In genomic region chr12:122788387-122788786, GRCh38 we compare ENCODE assay signal across 24 cellular contexts. TPM values are rescaled to one million over a fixed set of nuclear protein-coding genes. Genes with fewer than 3 reads are reported as not detected.
A peak's percentile ranks its signal among the peaks of the same experiment; 100 is the strongest.
DNase-seq lines count a peak whose midpoint lies in the region; ATAC-seq and TF ChIP-seq lines count a peak whose summit lies in the region.
"Had no signal": no experiment of that assay in that cellular context is flagged by ENCODE, and none has a peak within 500 bp of the region (broad histone marks: within the 10 kb centered on the region; RNA-seq: fewer than 3 reads in every experiment).

No MANE protein-coding gene starts in this region.

- H3K79me2 ChIP-seq in fibroblast of lung (ENCODE audit: control insufficient read depth, insufficient read depth, low read length), result no peaks in the 10 kb centered on the region
- H3K79me2 ChIP-seq: hepatocyte had no signal

- H3K27me3 ChIP-seq in adipocyte (replicated peaks; ENCODE audit: control insufficient read depth, insufficient read depth, low read length), result no peaks in the 10 kb centered on the region
- H3K27me3 ChIP-seq in fibroblast of lung (ENCODE audit: control insufficient read depth, insufficient read depth, low read length), result no peaks in the 10 kb centered on the region
- H3K27me3 ChIP-seq in spleen (replicated peaks in 1 of 7), result no peaks in the 10 kb centered on the region
- H3K27me3 ChIP-seq: body of pancreas, hepatocyte, transverse colon had no signal

- TF ChIP-seq POLR2A in spleen (IDR thresholded peaks at IDR 0.05), result no peak

- H3K4me3 ChIP-seq in adipocyte (ENCODE audit: low read length) (no peak overlapping the region), fibroblast of lung (replicated peaks in 1 of 4; ENCODE audit: control extremely low read depth in 1 of 4, insufficient read depth in 1 of 4, low read depth in 3 of 4, low read length in 4 of 4) (no peak overlapping the region), spleen (no peak overlapping the region)
- H3K4me3 ChIP-seq: body of pancreas, HAP-1, hepatocyte, transverse colon had no signal

- intact Hi-C loops in spleen (cut with DNase I; ENCODE audit: low total_unique reads), result no loop called here

- no peaks in the 10 kb centered on the region for H3K36me3 Mint-ChIP-seq in HFFc6 (ENCODE audit: low read depth)
- H3K36me3 Mint-ChIP-seq: activated naive CD4-positive, alpha-beta T cell treated with anti-CD3 and anti-CD28 coated beads, Interleukin-2, amount 10 ng/mL, durations not matched to agents 7 days and 5 days; WTC11 had no signal

- TF ChIP-seq CTCF in HFFc6 (IDR thresholded peaks at IDR 0.05) (no peak), fibroblast of lung (conservative IDR thresholded peaks at IDR 0.05 in 1 of 2, IDR thresholded peaks at IDR 0.05 in 1 of 2; ENCODE audit: low read depth in 1 of 2, low read length in 2 of 2) (no peak), spleen (IDR thresholded peaks at IDR 0.05 in 8 of 11, conservative IDR thresholded peaks at IDR 0.05 in 3 of 11) (no peak)

- H3K27me3 Mint-ChIP-seq in HFFc6 (ENCODE audit: insufficient read depth), result peaks cover 1% of the 10 kb centered on the region; the same call in 1 of the 2 replicates
- H3K27me3 Mint-ChIP-seq: activated naive CD4-positive, alpha-beta T cell treated with anti-CD3 and anti-CD28 coated beads, Interleukin-2, amount 10 ng/mL, durations not matched to agents 7 days and 5 days; activated T-cell treated with anti-CD3 and anti-CD28 coated beads, Interleukin-2, amount 50 U/mL, for 24 hours had no signal

- no peak overlapping the region for H3K4me3 Mint-ChIP-seq in HFFc6
- H3K4me3 Mint-ChIP-seq: activated CD4-positive, alpha-beta memory T cell treated with anti-CD3 and anti-CD28 coated beads, Interleukin-2, amount 10 ng/mL, durations not matched to agents 7 days and 5 days; activated naive CD4-positive, alpha-beta T cell treated with anti-CD3 and anti-CD28 coated beads, Interleukin-2, amount 10 ng/mL, durations not matched to agents 7 days and 5 days; activated T-cell treated with anti-CD3 and anti-CD28 coated beads, Interleukin-2, amount 50 U/mL, for 24 hours; WTC11 had no signal

- H3K9ac ChIP-seq in adipocyte (ENCODE audit: low read length) (no peak overlapping the region), fibroblast of lung (ENCODE audit: insufficient read depth, low read length) (no peak overlapping the region)

- no peaks in the 10 kb centered on the region for H3K9me3 Mint-ChIP-seq in HFFc6
- H3K9me3 Mint-ChIP-seq: activated CD4-positive, alpha-beta memory T cell treated with anti-CD3 and anti-CD28 coated beads, Interleukin-2, amount 10 ng/mL, durations not matched to agents 7 days and 5 days; activated naive CD4-positive, alpha-beta T cell treated with anti-CD3 and anti-CD28 coated beads, Interleukin-2, amount 10 ng/mL, durations not matched to agents 7 days and 5 days; activated T-cell treated with anti-CD3 and anti-CD28 coated beads, Interleukin-2, amount 50 U/mL, for 24 hours; WTC11 had no signal

- peaks cover 28% of the 10 kb centered on the region for H3K4me1 Mint-ChIP-seq in HFFc6 (ENCODE audit: low read depth)
- H3K4me1 Mint-ChIP-seq: activated CD4-positive, alpha-beta memory T cell treated with anti-CD3 and anti-CD28 coated beads, Interleukin-2, amount 10 ng/mL, durations not matched to agents 7 days and 5 days; activated naive CD4-positive, alpha-beta T cell treated with anti-CD3 and anti-CD28 coated beads, Interleukin-2, amount 10 ng/mL, durations not matched to agents 7 days and 5 days had no signal

- no peak overlapping the region for H2AFZ ChIP-seq in fibroblast of lung (ENCODE audit: low read length)
- H2AFZ ChIP-seq: hepatocyte had no signal

- peak; percentile 32 for DNase-seq in HFFc6
- DNase-seq in adipocyte (ENCODE audit: low read depth), result peak; percentile 39
- peak; percentile 33 to 84 for DNase-seq in fibroblast of lung (ENCODE audit: low read depth in 2 of 2)
- DNase-seq in superior temporal gyrus (ENCODE audit: extremely low spot score), result peak; percentile 27
- DNase-seq in activated CD4-positive, alpha-beta T cell treated with anti-CD3 and anti-CD28 coated beads for 48 hours, result no peak
- no peak for DNase-seq in spleen
- DNase-seq: activated CD4-positive, alpha-beta memory T cell treated with anti-CD3 and anti-CD28 coated beads, Interleukin-2, amount 10 ng/mL, durations not matched to agents 7 days and 5 days; activated naive CD4-positive, alpha-beta T cell treated with anti-CD3 and anti-CD28 coated beads, Interleukin-2, amount 10 ng/mL, durations not matched to agents 7 days and 5 days; activated T-cell treated with anti-CD3 and anti-CD28 coated beads, Interleukin-2, amount 50 U/mL, for 24 hours; body of pancreas; cortex of kidney; islet precursor cell; NCI-H1694 treated with DMSO at 0.1 percent for 48 hours; NCI-H748 treated with DMSO at 0.1 percent for 48 hours; occipital lobe; right cardiac atrium; transverse colon had no signal

- H3K4me2 ChIP-seq in fibroblast of lung (ENCODE audit: extremely low read depth, insufficient read depth, low read length), result no peak overlapping the region
- H3K4me2 ChIP-seq: hepatocyte had no signal

- H3K36me3 ChIP-seq in adipocyte (ENCODE audit: control insufficient read depth, insufficient read depth, low read length, severe bottlenecking), result no peaks in the 10 kb centered on the region
- no peaks in the 10 kb centered on the region for H3K36me3 ChIP-seq in fibroblast of lung (ENCODE audit: control insufficient read depth, insufficient read depth, low read length)
- H3K36me3 ChIP-seq in spleen, result no peaks in the 10 kb centered on the region
- H3K36me3 ChIP-seq: HAP-1, transverse colon had no signal

- ATAC-seq in GM18858 (IDR thresholded peaks at IDR 0.05; ENCODE audit: unreplicated experiment), result no peak
- ATAC-seq: body of pancreas, right cardiac atrium, WTC11 had no signal

- H3K4me1 ChIP-seq in adipocyte (ENCODE audit: control insufficient read depth, insufficient read depth, low read length), result peaks cover 5% of the 10 kb centered on the region
- no peaks in the 10 kb centered on the region for H3K4me1 ChIP-seq in fibroblast of lung (ENCODE audit: control insufficient read depth, extremely low read depth, insufficient read depth, low read length)
- H3K4me1 ChIP-seq in spleen, result peaks cover 0 to 1% (median under 1%) of the 10 kb centered on the region in 6 donors
- H3K4me1 ChIP-seq: transverse colon had no signal

- H3K9me3 ChIP-seq in adipocyte (ENCODE audit: control insufficient read depth, low read length), result no peaks in the 10 kb centered on the region
- H3K9me3 ChIP-seq in fibroblast of lung (ENCODE audit: control insufficient read depth, insufficient read depth, low read depth, low read length), result no peaks in the 10 kb centered on the region
- no peaks in the 10 kb centered on the region for H3K9me3 ChIP-seq in spleen
- H3K9me3 ChIP-seq: body of pancreas, HAP-1, transverse colon had no signal

- no peak overlapping the region for H3K27ac ChIP-seq in fibroblast of lung (ENCODE audit: insufficient read depth, low read length)
- H3K27ac ChIP-seq in spleen, result no peak overlapping the region
- H3K27ac ChIP-seq: body of pancreas, epithelial cell of prostate, hepatocyte, transverse colon had no signal

- no peak overlapping the region for H3K27ac Mint-ChIP-seq in HFFc6
- H3K27ac Mint-ChIP-seq: activated CD4-positive, alpha-beta memory T cell treated with anti-CD3 and anti-CD28 coated beads, Interleukin-2, amount 10 ng/mL, durations not matched to agents 7 days and 5 days; activated naive CD4-positive, alpha-beta T cell treated with anti-CD3 and anti-CD28 coated beads, Interleukin-2, amount 10 ng/mL, durations not matched to agents 7 days and 5 days; activated T-cell treated with anti-CD3 and anti-CD28 coated beads, Interleukin-2, amount 50 U/mL, for 24 hours; WTC11 had no signal

- WGBS in spleen, 5 donors, result 86 to 93% (median 91%) methylated on average over 4 of the region's 4 CpGs

- H4K20me1 ChIP-seq in fibroblast of lung (ENCODE audit: control insufficient read depth, extremely low read depth, insufficient read depth, low read length), result no peaks in the 10 kb centered on the region

RNA-seq across cellular contexts. Expression of gene CCDC62, which starts 14.0 kb away (rescaled TPM):
- total RNA-seq in HFFc6 (2021; fragmentation: NEBNext Ultra II Directional; extraction: Animal tissue kit (Norgen Biotek cat#: 25700)), result under 1 TPM; 0.08 to 0.40 (median 0.17) TPM
- total RNA-seq in fibroblast of lung (1.2 and 1.3 TPM in 2 replicates), spleen (1 to 10 TPM; 1.0 to 2.2 (median 1.6) TPM)
- polyA plus RNA-seq in fibroblast of lung (0.06 TPM in 2 replicates), spleen (under 1 TPM; 0.52 to 0.54 (median 0.52) TPM)
- 0.05 and 0.06 TPM in 2 replicates for polyA plus RNA-seq in fibroblast of lung (2012)
- not detected in 2 replicates for polyA minus RNA-seq in fibroblast of lung (ENCODE audit: low replicate concordance)
- total RNA-seq: body of pancreas had no signal

RNA-seq across cellular contexts. Expression of gene DENR, which starts 35.8 kb away (rescaled TPM):
- 10 to 100 TPM; 53.2 to 66.7 (median 61.7) TPM for total RNA-seq in HFFc6 (2021; fragmentation: NEBNext Ultra II Directional; extraction: Animal tissue kit (Norgen Biotek cat#: 25700))
- total RNA-seq in fibroblast of lung, result 30.8 and 40.6 TPM in 2 replicates
- polyA plus RNA-seq in fibroblast of lung, result 46.5 and 49.1 TPM in 2 replicates
- 46.1 and 51.9 TPM in 2 replicates for polyA plus RNA-seq in fibroblast of lung (2012)
- 7.2 and 7.4 TPM in 2 replicates for polyA minus RNA-seq in fibroblast of lung (ENCODE audit: low replicate concordance)
- total RNA-seq in spleen, result 10 to 100 TPM; 29.0 to 41.7 (median 38.5) TPM
- polyA plus RNA-seq in spleen, result 10 to 100 TPM; 26.6 to 36.0 (median 28.3) TPM

RNA-seq across cellular contexts. Expression of gene HIP1R, which starts 46.9 kb away (rescaled TPM):
- 1 to 10 TPM; 6.7 to 9.8 (median 8.4) TPM for total RNA-seq in HFFc6 (2021; fragmentation: NEBNext Ultra II Directional; extraction: Animal tissue kit (Norgen Biotek cat#: 25700))
- total RNA-seq in fibroblast of lung, result 10.0 and 21.3 TPM in 2 replicates
- polyA plus RNA-seq in fibroblast of lung, result 3.4 and 5.5 TPM in 2 replicates
- polyA plus RNA-seq in fibroblast of lung (2012), result 4.4 and 7.7 TPM in 2 replicates
- polyA minus RNA-seq in fibroblast of lung (ENCODE audit: low replicate concordance), result 50.0 and 59.5 TPM in 2 replicates
- total RNA-seq in spleen, result 10 to 100 TPM; 40.3 to 65.2 (median 48.0) TPM
- polyA plus RNA-seq in spleen, result 10 to 100 TPM; 42.2 to 65.9 (median 65.1) TPM

RNA-seq across cellular contexts. Expression of gene HCAR1, which starts 57.7 kb away (rescaled TPM):
- not detected for total RNA-seq in HFFc6 (2021; fragmentation: NEBNext Ultra II Directional; extraction: Animal tissue kit (Norgen Biotek cat#: 25700))
- total RNA-seq in fibroblast of lung (0.51 and 1.5 TPM in 2 replicates), spleen (10 to 100 TPM in 2 of 7 donors, 1 to 10 TPM in 5; 1.5 to 10.8 (median 4.4) TPM)
- polyA plus RNA-seq in fibroblast of lung (0.43 and 1.1 TPM in 2 replicates), spleen (under 1 TPM; 0.26 to 0.70 (median 0.53) TPM)
- polyA plus RNA-seq in fibroblast of lung (2012), result 0.29 and 1.1 TPM in 2 replicates
- 1.6 and 3.9 TPM in 2 replicates for polyA minus RNA-seq in fibroblast of lung (ENCODE audit: low replicate concordance)
- total RNA-seq: myocyte had no signal
- polyA plus RNA-seq: BJ had no signal

Comparison
In these comparisons a context has a peak if more than half of its experiments do, and no peak if none do; other contexts are left out.
1. DNase-seq: peak in HFFc6 (single experiment), adipocyte (single experiment), fibroblast of lung (2 of 2) and superior temporal gyrus (single experiment); none in activated CD4-positive, alpha-beta T cell treated with anti-CD3 and anti-CD28 coated beads for 48 hours (single experiment) and spleen (single experiment).